Comparison of ENCODE assay signal across 26 cellular contexts in the genomic region with DNA sequence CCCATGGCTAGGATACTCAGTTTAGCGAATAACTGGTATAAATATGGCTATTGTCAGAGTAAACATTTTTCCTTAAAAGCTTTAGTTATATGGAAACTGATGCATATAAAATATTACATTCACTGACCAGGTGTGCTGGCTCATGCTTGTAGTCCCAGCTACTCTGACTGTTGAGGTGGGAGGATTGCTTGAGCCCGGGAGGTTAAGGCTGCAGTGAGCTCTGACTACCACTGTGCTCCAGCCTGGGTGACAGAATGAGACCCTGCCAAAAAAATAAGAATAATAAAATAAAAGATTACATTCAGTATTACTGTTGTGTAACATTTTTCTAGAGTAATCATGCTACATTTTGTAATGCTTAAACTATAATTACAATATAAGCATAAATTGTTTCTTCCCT.
"Had no signal": no experiment of that assay in that cellular context is flagged by ENCODE, and none has a peak within 500 bp of the region (broad histone marks: within the 10 kb centered on the region; RNA-seq: fewer than 3 reads in every experiment).

No MANE protein-coding gene starts in this region.

- H3K4me3 ChIP-seq: colonic mucosa, coronary artery, dorsolateral prefrontal cortex, esophagus muscularis mucosa, esophagus squamous epithelium, gastrocnemius medialis, gastroesophageal sphincter, heart left ventricle, heart right ventricle, hepatocyte had no signal

- H3K4me3 Mint-ChIP-seq: dendritic cell treated with granulocyte-macrophage colony-stimulating factor and Interleukin-4, amounts not matched to agents 40 ng/mL and 50 ng/mL, for 4 days; effector memory CD8-positive, alpha-beta T cell; endodermal cell had no signal

- H3K27ac Mint-ChIP-seq: dendritic cell treated with granulocyte-macrophage colony-stimulating factor and Interleukin-4, amounts not matched to agents 40 ng/mL and 50 ng/mL, for 4 days; effector memory CD8-positive, alpha-beta T cell; endodermal cell had no signal

- H3K27me3 Mint-ChIP-seq: dendritic cell treated with granulocyte-macrophage colony-stimulating factor and Interleukin-4, amounts not matched to agents 40 ng/mL and 50 ng/mL, for 4 days; effector memory CD8-positive, alpha-beta T cell had no signal

- H3K79me2 ChIP-seq: hepatocyte had no signal

- H3K27ac ChIP-seq: colonic mucosa, coronary artery, dorsolateral prefrontal cortex, epithelial cell of prostate, esophagus muscularis mucosa, esophagus squamous epithelium, foreskin keratinocyte, gastrocnemius medialis, gastroesophageal sphincter, heart left ventricle, heart right ventricle, hepatocyte had no signal

- H3K4me1 ChIP-seq: colonic mucosa, esophagus squamous epithelium, foreskin keratinocyte, gastrocnemius medialis, heart left ventricle, heart right ventricle had no signal

- H3K9me3 Mint-ChIP-seq: endodermal cell had no signal

- H3K9me3 ChIP-seq: colonic mucosa, esophagus muscularis mucosa, esophagus squamous epithelium, gastrocnemius medialis, gastroesophageal sphincter, heart left ventricle, heart right ventricle had no signal

- DNase-seq: colonic mucosa; cortex of kidney; dermis blood vessel endothelial cell; dorsolateral prefrontal cortex; effector CD4-positive, alpha-beta T cell; effector CD8-positive, alpha-beta T cell; effector memory CD4-positive, alpha-beta T cell; effector memory CD8-positive, alpha-beta T cell; endodermal cell; erythroblast; esophagus squamous epithelium; foreskin fibroblast; foreskin keratinocyte; foreskin melanocyte; gastrocnemius medialis; glutamatergic neuron; head of caudate nucleus; heart left ventricle; heart right ventricle had no signal

- H3K4me2 ChIP-seq: hepatocyte had no signal

- H3K27me3 ChIP-seq: colonic mucosa, dorsolateral prefrontal cortex, esophagus muscularis mucosa, esophagus squamous epithelium, foreskin keratinocyte, gastrocnemius medialis, gastroesophageal sphincter, heart left ventricle, heart right ventricle, hepatocyte had no signal

- H2AFZ ChIP-seq: hepatocyte had no signal

- ATAC-seq: effector memory CD8-positive, alpha-beta T cell; esophagus mucosa; foreskin keratinocyte; gastrocnemius medialis; gastroesophageal sphincter; heart left ventricle; heart right ventricle had no signal

- H3K4me1 Mint-ChIP-seq: endodermal cell had no signal

- H3K36me3 ChIP-seq: colonic mucosa, esophagus muscularis mucosa, esophagus squamous epithelium, gastrocnemius medialis, gastroesophageal sphincter, heart left ventricle, heart right ventricle had no signal
